In genomic region chr16:11672206-11673090, GRCh38 we compare ENCODE assay signal across 1 cellular context.
A peak's percentile ranks its signal among the peaks of the same experiment; 100 is the strongest.
TF ChIP-seq lines count a peak whose summit lies in the region.

No MANE protein-coding gene starts in this region.

TF ChIP-seq in GM12878, 131 proteins besides CTCF, POLR2A, EP300 and RAD21 (continued from another document and continues in another):
- no peak for TF ChIP-seq REST (IDR thresholded peaks at IDR 0.05; ENCODE audit: low read depth, low read length)
- TF ChIP-seq, protein P1, sequence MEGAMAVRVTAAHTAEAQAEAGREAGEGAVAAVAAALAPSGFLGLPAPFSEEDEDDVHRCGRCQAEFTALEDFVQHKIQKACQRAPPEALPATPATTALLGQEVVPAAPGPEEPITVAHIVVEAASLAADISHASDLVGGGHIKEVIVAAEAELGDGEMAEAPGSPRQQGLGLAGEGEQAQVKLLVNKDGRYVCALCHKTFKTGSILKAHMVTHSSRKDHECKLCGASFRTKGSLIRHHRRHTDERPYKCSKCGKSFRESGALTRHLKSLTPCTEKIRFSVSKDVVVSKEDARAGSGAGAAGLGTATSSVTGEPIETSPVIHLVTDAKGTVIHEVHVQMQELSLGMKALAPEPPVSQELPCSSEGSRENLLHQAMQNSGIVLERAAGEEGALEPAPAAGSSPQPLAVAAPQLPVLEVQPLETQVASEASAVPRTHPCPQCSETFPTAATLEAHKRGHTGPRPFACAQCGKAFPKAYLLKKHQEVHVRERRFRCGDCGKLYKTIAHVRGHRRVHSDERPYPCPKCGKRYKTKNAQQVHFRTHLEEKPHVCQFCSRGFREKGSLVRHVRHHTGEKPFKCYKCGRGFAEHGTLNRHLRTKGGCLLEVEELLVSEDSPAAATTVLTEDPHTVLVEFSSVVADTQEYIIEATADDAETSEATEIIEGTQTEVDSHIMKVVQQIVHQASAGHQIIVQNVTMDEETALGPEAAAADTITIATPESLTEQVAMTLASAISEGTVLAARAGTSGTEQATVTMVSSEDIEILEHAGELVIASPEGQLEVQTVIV (IDR thresholded peaks at IDR 0.05; ENCODE audit: borderline replicate concordance, partially characterized antibody), result no peak
- TF ChIP-seq, protein P2, sequence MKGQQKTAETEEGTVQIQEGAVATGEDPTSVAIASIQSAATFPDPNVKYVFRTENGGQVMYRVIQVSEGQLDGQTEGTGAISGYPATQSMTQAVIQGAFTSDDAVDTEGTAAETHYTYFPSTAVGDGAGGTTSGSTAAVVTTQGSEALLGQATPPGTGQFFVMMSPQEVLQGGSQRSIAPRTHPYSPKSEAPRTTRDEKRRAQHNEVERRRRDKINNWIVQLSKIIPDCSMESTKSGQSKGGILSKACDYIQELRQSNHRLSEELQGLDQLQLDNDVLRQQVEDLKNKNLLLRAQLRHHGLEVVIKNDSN (IDR thresholded peaks at IDR 0.05; ENCODE audit: borderline replicate concordance, extremely low read length, insufficient read depth, low read depth, low read length), result no peak
- TF ChIP-seq SPI1 (IDR thresholded peaks at IDR 0.05; ENCODE audit: borderline replicate concordance, insufficient read depth, low read depth, low read length), result peak; percentile 81; the same call in 1 of the 2 replicates
- no peak for TF ChIP-seq SIN3A (IDR thresholded peaks at IDR 0.05; ENCODE audit: low read depth, low read length)
- no peak for TF ChIP-seq IRF3 (IDR thresholded peaks at IDR 0.05)
- TF ChIP-seq JUND (IDR thresholded peaks at IDR 0.05; ENCODE audit: low read depth, low read length), result no peak
- TF ChIP-seq, protein P3, sequence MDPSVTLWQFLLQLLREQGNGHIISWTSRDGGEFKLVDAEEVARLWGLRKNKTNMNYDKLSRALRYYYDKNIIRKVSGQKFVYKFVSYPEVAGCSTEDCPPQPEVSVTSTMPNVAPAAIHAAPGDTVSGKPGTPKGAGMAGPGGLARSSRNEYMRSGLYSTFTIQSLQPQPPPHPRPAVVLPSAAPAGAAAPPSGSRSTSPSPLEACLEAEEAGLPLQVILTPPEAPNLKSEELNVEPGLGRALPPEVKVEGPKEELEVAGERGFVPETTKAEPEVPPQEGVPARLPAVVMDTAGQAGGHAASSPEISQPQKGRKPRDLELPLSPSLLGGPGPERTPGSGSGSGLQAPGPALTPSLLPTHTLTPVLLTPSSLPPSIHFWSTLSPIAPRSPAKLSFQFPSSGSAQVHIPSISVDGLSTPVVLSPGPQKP (IDR thresholded peaks at IDR 0.05; ENCODE audit: low read depth, low read length), result no peak
- TF ChIP-seq RUNX3 (IDR thresholded peaks at IDR 0.05; ENCODE audit: low read length), result peak; percentile 45
- TF ChIP-seq, protein P4, sequence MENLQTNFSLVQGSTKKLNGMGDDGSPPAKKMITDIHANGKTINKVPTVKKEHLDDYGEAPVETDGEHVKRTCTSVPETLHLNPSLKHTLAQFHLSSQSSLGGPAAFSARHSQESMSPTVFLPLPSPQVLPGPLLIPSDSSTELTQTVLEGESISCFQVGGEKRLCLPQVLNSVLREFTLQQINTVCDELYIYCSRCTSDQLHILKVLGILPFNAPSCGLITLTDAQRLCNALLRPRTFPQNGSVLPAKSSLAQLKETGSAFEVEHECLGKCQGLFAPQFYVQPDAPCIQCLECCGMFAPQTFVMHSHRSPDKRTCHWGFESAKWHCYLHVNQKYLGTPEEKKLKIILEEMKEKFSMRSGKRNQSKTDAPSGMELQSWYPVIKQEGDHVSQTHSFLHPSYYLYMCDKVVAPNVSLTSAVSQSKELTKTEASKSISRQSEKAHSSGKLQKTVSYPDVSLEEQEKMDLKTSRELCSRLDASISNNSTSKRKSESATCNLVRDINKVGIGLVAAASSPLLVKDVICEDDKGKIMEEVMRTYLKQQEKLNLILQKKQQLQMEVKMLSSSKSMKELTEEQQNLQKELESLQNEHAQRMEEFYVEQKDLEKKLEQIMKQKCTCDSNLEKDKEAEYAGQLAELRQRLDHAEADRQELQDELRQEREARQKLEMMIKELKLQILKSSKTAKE (IDR thresholded peaks at IDR 0.05; ENCODE audit: low read depth, poor library complexity, severe bottlenecking), result no peak
- no peak; the same call in 1 of the 2 replicates for TF ChIP-seq CREM (IDR thresholded peaks at IDR 0.05; ENCODE audit: low read depth)
- peak; percentile 62 for TF ChIP-seq NR2F1 (conservative IDR thresholded peaks at IDR 0.05)
- no peak for TF ChIP-seq POU2F2 (IDR thresholded peaks at IDR 0.05; ENCODE audit: borderline replicate concordance, low read depth, low read length)
- peak; percentile 44; the same call in 1 of the 2 replicates for TF ChIP-seq IRF4 (IDR thresholded peaks at IDR 0.05; ENCODE audit: low read depth, low read length)
- peak; percentile 33; the same call in 1 of the 2 replicates for TF ChIP-seq NBN (IDR thresholded peaks at IDR 0.05)
- no peak for TF ChIP-seq HCFC1 (IDR thresholded peaks at IDR 0.05; ENCODE audit: low read length)
- TF ChIP-seq, protein P5, sequence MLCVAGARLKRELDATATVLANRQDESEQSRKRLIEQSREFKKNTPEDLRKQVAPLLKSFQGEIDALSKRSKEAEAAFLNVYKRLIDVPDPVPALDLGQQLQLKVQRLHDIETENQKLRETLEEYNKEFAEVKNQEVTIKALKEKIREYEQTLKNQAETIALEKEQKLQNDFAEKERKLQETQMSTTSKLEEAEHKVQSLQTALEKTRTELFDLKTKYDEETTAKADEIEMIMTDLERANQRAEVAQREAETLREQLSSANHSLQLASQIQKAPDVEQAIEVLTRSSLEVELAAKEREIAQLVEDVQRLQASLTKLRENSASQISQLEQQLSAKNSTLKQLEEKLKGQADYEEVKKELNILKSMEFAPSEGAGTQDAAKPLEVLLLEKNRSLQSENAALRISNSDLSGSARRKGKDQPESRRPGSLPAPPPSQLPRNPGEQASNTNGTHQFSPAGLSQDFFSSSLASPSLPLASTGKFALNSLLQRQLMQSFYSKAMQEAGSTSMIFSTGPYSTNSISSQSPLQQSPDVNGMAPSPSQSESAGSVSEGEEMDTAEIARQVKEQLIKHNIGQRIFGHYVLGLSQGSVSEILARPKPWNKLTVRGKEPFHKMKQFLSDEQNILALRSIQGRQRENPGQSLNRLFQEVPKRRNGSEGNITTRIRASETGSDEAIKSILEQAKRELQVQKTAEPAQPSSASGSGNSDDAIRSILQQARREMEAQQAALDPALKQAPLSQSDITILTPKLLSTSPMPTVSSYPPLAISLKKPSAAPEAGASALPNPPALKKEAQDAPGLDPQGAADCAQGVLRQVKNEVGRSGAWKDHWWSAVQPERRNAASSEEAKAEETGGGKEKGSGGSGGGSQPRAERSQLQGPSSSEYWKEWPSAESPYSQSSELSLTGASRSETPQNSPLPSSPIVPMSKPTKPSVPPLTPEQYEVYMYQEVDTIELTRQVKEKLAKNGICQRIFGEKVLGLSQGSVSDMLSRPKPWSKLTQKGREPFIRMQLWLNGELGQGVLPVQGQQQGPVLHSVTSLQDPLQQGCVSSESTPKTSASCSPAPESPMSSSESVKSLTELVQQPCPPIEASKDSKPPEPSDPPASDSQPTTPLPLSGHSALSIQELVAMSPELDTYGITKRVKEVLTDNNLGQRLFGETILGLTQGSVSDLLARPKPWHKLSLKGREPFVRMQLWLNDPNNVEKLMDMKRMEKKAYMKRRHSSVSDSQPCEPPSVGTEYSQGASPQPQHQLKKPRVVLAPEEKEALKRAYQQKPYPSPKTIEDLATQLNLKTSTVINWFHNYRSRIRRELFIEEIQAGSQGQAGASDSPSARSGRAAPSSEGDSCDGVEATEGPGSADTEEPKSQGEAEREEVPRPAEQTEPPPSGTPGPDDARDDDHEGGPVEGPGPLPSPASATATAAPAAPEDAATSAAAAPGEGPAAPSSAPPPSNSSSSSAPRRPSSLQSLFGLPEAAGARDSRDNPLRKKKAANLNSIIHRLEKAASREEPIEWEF (IDR thresholded peaks at IDR 0.05; ENCODE audit: insufficient replicate concordance, low read depth, low read length), result no peak
- no peak for TF ChIP-seq PAX8 (IDR thresholded peaks at IDR 0.05)
- no peak for TF ChIP-seq SMAD5 (IDR thresholded peaks at IDR 0.05; ENCODE audit: low read depth)
- no peak for TF ChIP-seq HDAC6 (IDR thresholded peaks at IDR 0.05; ENCODE audit: unreplicated experiment)
- TF ChIP-seq ZNF217 (IDR thresholded peaks at IDR 0.05), result no peak
- no peak for TF ChIP-seq HDGF (IDR thresholded peaks at IDR 0.05)
- no peak for TF ChIP-seq USF2 (IDR thresholded peaks at IDR 0.05; ENCODE audit: borderline replicate concordance, low read depth, low read length)
- TF ChIP-seq E2F4 (IDR thresholded peaks at IDR 0.05; ENCODE audit: low read depth, low read length), result no peak
- TF ChIP-seq, protein P6, sequence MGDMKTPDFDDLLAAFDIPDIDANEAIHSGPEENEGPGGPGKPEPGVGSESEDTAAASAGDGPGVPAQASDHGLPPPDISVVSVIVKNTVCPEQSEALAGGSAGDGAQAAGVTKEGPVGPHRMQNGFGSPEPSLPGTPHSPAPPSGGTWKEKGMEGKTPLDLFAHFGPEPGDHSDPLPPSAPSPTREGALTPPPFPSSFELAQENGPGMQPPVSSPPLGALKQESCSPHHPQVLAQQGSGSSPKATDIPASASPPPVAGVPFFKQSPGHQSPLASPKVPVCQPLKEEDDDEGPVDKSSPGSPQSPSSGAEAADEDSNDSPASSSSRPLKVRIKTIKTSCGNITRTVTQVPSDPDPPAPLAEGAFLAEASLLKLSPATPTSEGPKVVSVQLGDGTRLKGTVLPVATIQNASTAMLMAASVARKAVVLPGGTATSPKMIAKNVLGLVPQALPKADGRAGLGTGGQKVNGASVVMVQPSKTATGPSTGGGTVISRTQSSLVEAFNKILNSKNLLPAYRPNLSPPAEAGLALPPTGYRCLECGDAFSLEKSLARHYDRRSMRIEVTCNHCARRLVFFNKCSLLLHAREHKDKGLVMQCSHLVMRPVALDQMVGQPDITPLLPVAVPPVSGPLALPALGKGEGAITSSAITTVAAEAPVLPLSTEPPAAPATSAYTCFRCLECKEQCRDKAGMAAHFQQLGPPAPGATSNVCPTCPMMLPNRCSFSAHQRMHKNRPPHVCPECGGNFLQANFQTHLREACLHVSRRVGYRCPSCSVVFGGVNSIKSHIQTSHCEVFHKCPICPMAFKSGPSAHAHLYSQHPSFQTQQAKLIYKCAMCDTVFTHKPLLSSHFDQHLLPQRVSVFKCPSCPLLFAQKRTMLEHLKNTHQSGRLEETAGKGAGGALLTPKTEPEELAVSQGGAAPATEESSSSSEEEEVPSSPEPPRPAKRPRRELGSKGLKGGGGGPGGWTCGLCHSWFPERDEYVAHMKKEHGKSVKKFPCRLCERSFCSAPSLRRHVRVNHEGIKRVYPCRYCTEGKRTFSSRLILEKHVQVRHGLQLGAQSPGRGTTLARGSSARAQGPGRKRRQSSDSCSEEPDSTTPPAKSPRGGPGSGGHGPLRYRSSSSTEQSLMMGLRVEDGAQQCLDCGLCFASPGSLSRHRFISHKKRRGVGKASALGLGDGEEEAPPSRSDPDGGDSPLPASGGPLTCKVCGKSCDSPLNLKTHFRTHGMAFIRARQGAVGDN (IDR thresholded peaks at IDR 0.05), result peak; percentile 18; the same call in 1 of the 2 replicates
- no peak for TF ChIP-seq CHD1 (IDR thresholded peaks at IDR 0.05; ENCODE audit: low read depth, low read length)
- TF ChIP-seq CHD2 (IDR thresholded peaks at IDR 0.05; ENCODE audit: borderline replicate concordance, low read depth, low read length), result no peak
- no peak for TF ChIP-seq MYB (IDR thresholded peaks at IDR 0.05; ENCODE audit: borderline replicate concordance, low read depth, low read length)
